1 cellular context compared by ENCODE assay signal in the genomic region with DNA sequence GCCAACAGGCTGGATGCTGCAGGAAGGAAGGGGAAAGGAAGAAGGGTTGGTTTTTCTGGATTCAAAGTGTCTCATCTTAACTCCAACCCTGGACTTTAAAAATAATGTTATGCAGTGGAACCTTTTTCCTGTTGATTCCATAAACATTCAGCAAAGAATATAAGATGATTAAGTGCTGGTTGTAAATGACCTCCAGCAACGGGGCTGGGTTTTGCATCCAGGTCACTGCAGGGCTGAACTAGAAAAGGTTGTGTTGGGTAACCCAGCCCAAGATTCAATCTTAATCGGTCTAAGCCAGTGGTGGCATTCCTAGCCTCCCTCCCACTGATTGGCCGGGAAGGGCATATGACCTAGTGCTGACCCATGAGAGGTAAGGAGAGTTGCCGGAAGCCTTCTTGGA.
TF ChIP-seq lines count a peak whose summit lies in the region.

No MANE protein-coding gene starts in this region.

TF ChIP-seq in HCT116, 20 proteins besides CTCF, POLR2A, EP300 and RAD21 (continued from another document):
- no peak for TF ChIP-seq TCF7L2 (IDR thresholded peaks at IDR 0.05; ENCODE audit: borderline replicate concordance, extremely low read depth, insufficient read depth, insufficient read length)
- TF ChIP-seq, protein P1, sequence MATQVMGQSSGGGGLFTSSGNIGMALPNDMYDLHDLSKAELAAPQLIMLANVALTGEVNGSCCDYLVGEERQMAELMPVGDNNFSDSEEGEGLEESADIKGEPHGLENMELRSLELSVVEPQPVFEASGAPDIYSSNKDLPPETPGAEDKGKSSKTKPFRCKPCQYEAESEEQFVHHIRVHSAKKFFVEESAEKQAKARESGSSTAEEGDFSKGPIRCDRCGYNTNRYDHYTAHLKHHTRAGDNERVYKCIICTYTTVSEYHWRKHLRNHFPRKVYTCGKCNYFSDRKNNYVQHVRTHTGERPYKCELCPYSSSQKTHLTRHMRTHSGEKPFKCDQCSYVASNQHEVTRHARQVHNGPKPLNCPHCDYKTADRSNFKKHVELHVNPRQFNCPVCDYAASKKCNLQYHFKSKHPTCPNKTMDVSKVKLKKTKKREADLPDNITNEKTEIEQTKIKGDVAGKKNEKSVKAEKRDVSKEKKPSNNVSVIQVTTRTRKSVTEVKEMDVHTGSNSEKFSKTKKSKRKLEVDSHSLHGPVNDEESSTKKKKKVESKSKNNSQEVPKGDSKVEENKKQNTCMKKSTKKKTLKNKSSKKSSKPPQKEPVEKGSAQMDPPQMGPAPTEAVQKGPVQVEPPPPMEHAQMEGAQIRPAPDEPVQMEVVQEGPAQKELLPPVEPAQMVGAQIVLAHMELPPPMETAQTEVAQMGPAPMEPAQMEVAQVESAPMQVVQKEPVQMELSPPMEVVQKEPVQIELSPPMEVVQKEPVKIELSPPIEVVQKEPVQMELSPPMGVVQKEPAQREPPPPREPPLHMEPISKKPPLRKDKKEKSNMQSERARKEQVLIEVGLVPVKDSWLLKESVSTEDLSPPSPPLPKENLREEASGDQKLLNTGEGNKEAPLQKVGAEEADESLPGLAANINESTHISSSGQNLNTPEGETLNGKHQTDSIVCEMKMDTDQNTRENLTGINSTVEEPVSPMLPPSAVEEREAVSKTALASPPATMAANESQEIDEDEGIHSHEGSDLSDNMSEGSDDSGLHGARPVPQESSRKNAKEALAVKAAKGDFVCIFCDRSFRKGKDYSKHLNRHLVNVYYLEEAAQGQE (IDR thresholded peaks at IDR 0.05; ENCODE audit: low read depth): no peak
- TF ChIP-seq POLR2AphosphoS5 (IDR thresholded peaks at IDR 0.05; ENCODE audit: low read depth, low read length): no peak
- TF ChIP-seq CEBPB (IDR thresholded peaks at IDR 0.05; ENCODE audit: low read depth): no peak
- TF ChIP-seq, protein P2, sequence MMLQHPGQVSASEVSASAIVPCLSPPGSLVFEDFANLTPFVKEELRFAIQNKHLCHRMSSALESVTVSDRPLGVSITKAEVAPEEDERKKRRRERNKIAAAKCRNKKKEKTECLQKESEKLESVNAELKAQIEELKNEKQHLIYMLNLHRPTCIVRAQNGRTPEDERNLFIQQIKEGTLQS (IDR thresholded peaks at IDR 0.05): no peak
- TF ChIP-seq JUND (IDR thresholded peaks at IDR 0.05): no peak
- no peak for TF ChIP-seq ZFX (IDR thresholded peaks at IDR 0.05)
- no peak for TF ChIP-seq EGR1 (IDR thresholded peaks at IDR 0.05; ENCODE audit: low read depth)
- TF ChIP-seq, protein P3, sequence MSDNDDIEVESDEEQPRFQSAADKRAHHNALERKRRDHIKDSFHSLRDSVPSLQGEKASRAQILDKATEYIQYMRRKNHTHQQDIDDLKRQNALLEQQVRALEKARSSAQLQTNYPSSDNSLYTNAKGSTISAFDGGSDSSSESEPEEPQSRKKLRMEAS (IDR thresholded peaks at IDR 0.05): no peak
- no peak for TF ChIP-seq ELF1 (IDR thresholded peaks at IDR 0.05; ENCODE audit: borderline replicate concordance, low read depth)
- TF ChIP-seq SP1 (IDR thresholded peaks at IDR 0.05; ENCODE audit: low read depth): no peak
- no peak for TF ChIP-seq YY1 (IDR thresholded peaks at IDR 0.05; ENCODE audit: extremely low read depth, insufficient replicate concordance, low read depth, low read length)
- TF ChIP-seq CBX3 (IDR thresholded peaks at IDR 0.05; ENCODE audit: low read depth): no peak; the same call in 1 of the 2 replicates
- no peak for TF ChIP-seq ZNF274 (IDR thresholded peaks at IDR 0.05; ENCODE audit: low read depth, low read length)
